ENCODE assay signal across 11 cellular contexts in genomic region chr19:44623080-44623479, GRCh38. TPM values are rescaled to one million over a fixed set of nuclear protein-coding genes. Genes with fewer than 3 reads are reported as not detected.
DNase-seq lines count a peak whose midpoint lies in the region; ATAC-seq and TF ChIP-seq lines count a peak whose summit lies in the region.
"Had no signal": no experiment of that assay in that cellular context is flagged by ENCODE, and none has a peak within 500 bp of the region (broad histone marks: within the 10 kb centered on the region; RNA-seq: fewer than 3 reads in every experiment).

No MANE protein-coding gene starts in this region.

- no peaks in the 10 kb centered on the region for H3K27me3 ChIP-seq in right atrium auricular region
- no peaks in the 10 kb centered on the region for H3K27me3 ChIP-seq in effector memory CD4-positive, alpha-beta T cell (replicated peaks; ENCODE audit: control insufficient read depth, insufficient read depth, low read length, poor library complexity, severe bottlenecking)

- H3K36me3 ChIP-seq in right atrium auricular region: no peaks in the 10 kb centered on the region
- no peaks in the 10 kb centered on the region for H3K36me3 ChIP-seq in effector memory CD4-positive, alpha-beta T cell (ENCODE audit: control insufficient read depth, insufficient read depth, low read length)

- no peak overlapping the region for H3K4me3 ChIP-seq in astrocyte of the spinal cord (ENCODE audit: low read depth, low read length)
- no peak overlapping the region for H3K4me3 ChIP-seq in right atrium auricular region
- no peak overlapping the region for H3K4me3 ChIP-seq in effector memory CD4-positive, alpha-beta T cell (ENCODE audit: insufficient read depth, low read depth, low read length, poor library complexity, severe bottlenecking)

- intact Hi-C loops in sciatic nerve (cut with DNase I): no loop called here

- H3K27ac ChIP-seq in right atrium auricular region: no peak overlapping the region
- no peak overlapping the region for H3K27ac ChIP-seq in effector memory CD4-positive, alpha-beta T cell (ENCODE audit: insufficient read depth, low read length, poor library complexity, severe bottlenecking)
- H3K27ac ChIP-seq: 22Rv1 had no signal

- peak; percentile 39 for DNase-seq in DMS 273 (lab: John Stamatoyannopoulos, UW; ENCODE audit: unreplicated experiment)
- DNase-seq in DMS 273 treated with DMSO at 0.1 percent for 48 hours (lab: John Stamatoyannopoulos, UW): no peak
- DNase-seq in astrocyte of the spinal cord (ENCODE audit: low read depth, low spot score): peak; percentile 31
- peak; percentile 60 for DNase-seq in right atrium auricular region (ENCODE audit: low spot score)
- DNase-seq in sciatic nerve (ENCODE audit: low spot score): no peak
- DNase-seq in activated T-cell treated with anti-CD3 and anti-CD28 coated beads for 4 hours: no peak
- no peak for DNase-seq in effector memory CD4-positive, alpha-beta T cell
- DNase-seq: DND-41 had no signal

- ATAC-seq in sciatic nerve: peak; percentile 38
- ATAC-seq in HG03045 (IDR thresholded peaks at IDR 0.05; ENCODE audit: unreplicated experiment): no peak

- H3K4me1 ChIP-seq in right atrium auricular region: peaks cover 0 to 8% of the 10 kb centered on the region in 2 donors
- no peaks in the 10 kb centered on the region for H3K4me1 ChIP-seq in effector memory CD4-positive, alpha-beta T cell (ENCODE audit: control insufficient read depth, insufficient read depth, low read length, poor library complexity, severe bottlenecking)

- no peak for TF ChIP-seq CTCF in astrocyte of the spinal cord (IDR thresholded peaks at IDR 0.05; ENCODE audit: low read depth, low read length)
- TF ChIP-seq CTCF in right atrium auricular region (IDR thresholded peaks at IDR 0.05): no peak

- in situ Hi-C loops in astrocyte of the spinal cord (cut with HindIII; ENCODE audit: low sequenced_read_pairs): no loop called here

- H3K9me3 ChIP-seq in right atrium auricular region: no peaks in the 10 kb centered on the region
- no peaks in the 10 kb centered on the region for H3K9me3 ChIP-seq in effector memory CD4-positive, alpha-beta T cell (ENCODE audit: control insufficient read depth, low read length)

RNA-seq across cellular contexts. Expression of gene IGSF23, which starts 9.7 kb away (rescaled TPM):
- total RNA-seq in right atrium auricular region (not detected), sciatic nerve (not detected)
- total RNA-seq: T-helper 2 cell treated with Interferon-gamma antibody and Interleukin-4, amounts not matched to agents 100 ng/mL and 5 ng/mL, for 36 hours had no signal

RNA-seq across cellular contexts. Expression of gene PVR, which starts 20.6 kb away (rescaled TPM):
- total RNA-seq in right atrium auricular region (100 to 1,000 TPM in 1 of 2 donors, 10 to 100 TPM in 1; 72.4 to 104 TPM), sciatic nerve (49.1 TPM)

RNA-seq across cellular contexts. Expression of gene CEACAM19, which starts 48.2 kb away (rescaled TPM):
- total RNA-seq in right atrium auricular region (1 to 10 TPM; 2.3 to 3.1 TPM), sciatic nerve (23.4 TPM)

Comparison
In these comparisons a context has a peak if more than half of its experiments do, and no peak if none do; other contexts are left out.
1. DNase-seq: peak in DMS 273 (single experiment), astrocyte of the spinal cord (single experiment) and right atrium auricular region (single experiment); none in DMS 273 treated with DMSO at 0.1 percent for 48 hours (single experiment), sciatic nerve (single experiment), activated T-cell treated with anti-CD3 and anti-CD28 coated beads for 4 hours (single experiment) and effector memory CD4-positive, alpha-beta T cell (0 of 3).